Comparison of ENCODE assay signal across 20 cellular contexts in genomic region chr7:37346761-37347160, GRCh38.
DNase-seq lines count a peak whose midpoint lies in the region; ATAC-seq and TF ChIP-seq lines count a peak whose summit lies in the region.
"Had no signal": no experiment of that assay in that cellular context is flagged by ENCODE, and none has a peak within 500 bp of the region (broad histone marks: within the 10 kb centered on the region; RNA-seq: fewer than 3 reads in every experiment).

No MANE protein-coding gene starts in this region.

- BruUV-seq in OCI-LY7 (replicated peaks; lab: Mats Ljungman, UMichigan) = no TSS peak

- no peak overlapping the region for H2AFZ ChIP-seq in OCI-LY7 (ENCODE audit: low read length)

- no peaks in the 10 kb centered on the region for H4K20me1 ChIP-seq in OCI-LY7 (ENCODE audit: insufficient read depth, low read length)

- POLR2A ChIA-PET in OCI-LY7 (lab: Charles Lee) = interaction anchor here (0.6 kb wide), 1 partner anchor 31 kb away, joined by 4 read pairs; no protein-coding TSS in a partner anchor

- H3K27ac ChIP-seq in OCI-LY7 (ENCODE audit: low read depth, low read length, poor library complexity, severe bottlenecking) = no peak overlapping the region
- H3K27ac ChIP-seq: ascending aorta, right atrium auricular region had no signal

- intact Hi-C loops in OCI-LY7 (cut with micrococcal nuclease; ENCODE audit: unreplicated experiment) = no loop called here

- no peak for TF ChIP-seq CTCF in OCI-LY7 (conservative IDR thresholded peaks at IDR 0.05; ENCODE audit: low read length)

- DNase-seq in COR-L47 (lab: John Stamatoyannopoulos, UW) (peak; percentile 52), HT-29 (ENCODE audit: low spot score) (peak; percentile 14), NCI-H510A treated with DMSO at 0.1 percent for 48 hours (lab: John Stamatoyannopoulos, UW) (peak; percentile 53), islet precursor cell (peak; percentile 83), KBM-7 (no peak), OCI-LY7 (ENCODE audit: low spot score) (no peak)
- no peak for DNase-seq in activated CD8-positive, alpha-beta memory T cell treated with anti-CD3 and anti-CD28 coated beads for 24 hours
- DNase-seq: activated gamma-delta T cell treated with Interleukin-2 at 50 U/mL for 16 hours; BE2C; DND-41; Karpas-422; NCI-H1694; occipital lobe; stimulated activated CD4-positive, alpha-beta T cell treated with anti-CD3 and anti-CD28 coated beads, Interleukin-15, amount 100 ng/mL, for 24 hours; stimulated activated naive CD4-positive, alpha-beta T cell; upper lobe of left lung had no signal

- peaks cover 10% of the 10 kb centered on the region for H3K79me2 ChIP-seq in OCI-LY7 (ENCODE audit: insufficient read depth, low read depth, low read length)

- no peaks in the 10 kb centered on the region for H3K9me3 ChIP-seq in OCI-LY7 (ENCODE audit: low read length)
- H3K9me3 ChIP-seq: ascending aorta, BE2C, HAP-1, right atrium auricular region, upper lobe of left lung had no signal

- ATAC-seq in HG02798 (IDR thresholded peaks at IDR 0.05; ENCODE audit: poor library complexity, unreplicated experiment) = no peak

- CTCF ChIA-PET in OCI-LY7 (lab: Charles Lee; ENCODE audit: unreplicated experiment) = no interaction called here

- no peak overlapping the region for H3K4me3 ChIP-seq in OCI-LY7 (ENCODE audit: low read depth, low read length, poor library complexity, severe bottlenecking)
- H3K4me3 ChIP-seq: ascending aorta, HAP-1, right atrium auricular region, upper lobe of left lung had no signal

- H3K4me2 ChIP-seq in OCI-LY7 (ENCODE audit: low read length) = no peak overlapping the region

- peaks cover 53% of the 10 kb centered on the region for H3K4me1 ChIP-seq in OCI-LY7 (ENCODE audit: insufficient read depth, low read length, poor library complexity, severe bottlenecking)
- H3K4me1 ChIP-seq: ascending aorta, BE2C, HAP-1 had no signal

- no peaks in the 10 kb centered on the region for H3K36me3 ChIP-seq in OCI-LY7 (ENCODE audit: insufficient read depth, low read length)
- H3K36me3 ChIP-seq: ascending aorta, BE2C, HAP-1, right atrium auricular region, upper lobe of left lung had no signal

- no peaks in the 10 kb centered on the region for H3K9me2 ChIP-seq in OCI-LY7 (ENCODE audit: insufficient read depth, low read length)

- in situ Hi-C loops in KBM-7 (cut with MboI; ENCODE audit: low pct_unique_long_range_greater_than_20kb, low sequenced_read_pairs) = no loop called here

Comparison
In these comparisons a context has a peak if more than half of its experiments do, and no peak if none do; other contexts are left out.
1. DNase-seq: peak in COR-L47 (single experiment), HT-29 (single experiment), NCI-H510A treated with DMSO at 0.1 percent for 48 hours (single experiment) and islet precursor cell (single experiment); none in KBM-7 (single experiment), activated CD8-positive, alpha-beta memory T cell treated with anti-CD3 and anti-CD28 coated beads for 24 hours (single experiment) and OCI-LY7 (single experiment).